ENCODE assay signal across 16 cellular contexts in the genomic region with DNA sequence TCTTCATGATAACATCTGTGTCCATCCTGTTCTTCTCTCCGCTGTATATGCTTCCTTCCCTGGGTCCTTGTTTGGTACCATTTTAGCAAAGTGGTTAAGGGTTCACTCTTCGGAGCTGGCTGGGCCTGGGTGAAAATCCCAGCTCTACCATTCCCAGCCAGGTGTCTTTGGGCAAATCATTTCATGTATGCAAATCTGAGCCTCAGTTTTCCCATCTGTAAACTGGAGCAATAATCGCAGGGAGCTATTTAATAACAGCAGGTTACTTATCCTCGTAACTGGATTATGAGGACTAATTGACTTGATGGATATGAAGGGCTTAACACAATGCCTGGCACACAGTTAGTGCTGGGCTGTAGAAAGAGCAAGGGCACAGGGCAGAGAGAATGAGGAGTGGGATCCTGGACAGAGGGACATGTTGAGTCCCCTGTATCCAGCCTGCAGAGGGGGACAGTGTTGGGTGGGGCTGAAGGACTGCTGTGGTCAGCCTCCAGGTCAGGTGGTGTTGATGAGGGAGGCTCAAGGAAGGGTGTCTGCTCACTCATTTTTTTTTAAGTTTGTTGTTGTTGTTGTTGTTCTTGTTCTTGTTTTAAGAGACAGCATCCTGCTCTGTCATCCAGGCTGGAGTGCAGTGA. TPM values are rescaled to one million over a fixed set of nuclear protein-coding genes. Genes with fewer than 3 reads are reported as not detected.
A peak's percentile ranks its signal among the peaks of the same experiment; 100 is the strongest.
DNase-seq lines count a peak whose midpoint lies in the region; ATAC-seq and TF ChIP-seq lines count a peak whose summit lies in the region.
"Had no signal": no experiment of that assay in that cellular context is flagged by ENCODE, and none has a peak within 500 bp of the region (broad histone marks: within the 10 kb centered on the region; RNA-seq: fewer than 3 reads in every experiment).

No MANE protein-coding gene starts in this region.

- TF ChIP-seq CTCF in DOHH2 (IDR thresholded peaks at IDR 0.05; ENCODE audit: low read depth, low read length, poor library complexity, severe bottlenecking) (no peak), BE2C (IDR thresholded peaks at IDR 0.05; ENCODE audit: low read depth, low read length) (no peak)

- peak overlapping the region; percentile 62 to 90 (median 82) for H3K4me2 ChIP-seq in BLaER1 treated with 17β-estradiol and CSF1 and Interleukin-3, amounts not matched to agents 10 nM and 100 nM
- H3K4me2 ChIP-seq in DOHH2 (ENCODE audit: low read length) = peak overlapping the region; percentile 59

- H3K9me3 Mint-ChIP-seq in activated T-helper 2 cell treated with anti-CD3 and anti-CD28 coated beads, Interferon-gamma antibody, Interleukin-2, Interleukin-4, amounts not matched to agents 10 μg/mL and 5 μg/mL and 100 μg/mL, durations not matched to agents 14 hours and 24 hours and 36 hours = no peaks in the 10 kb centered on the region
- H3K9me3 Mint-ChIP-seq in naive B cell = no peaks in the 10 kb centered on the region
- H3K9me3 Mint-ChIP-seq: endodermal cell, HFFc6, mesothelial cell of epicardium had no signal

- H3K27ac Mint-ChIP-seq in activated T-helper 2 cell treated with anti-CD3 and anti-CD28 coated beads, Interferon-gamma antibody, Interleukin-2, Interleukin-4, amounts not matched to agents 10 μg/mL and 5 μg/mL and 100 μg/mL, durations not matched to agents 14 hours and 24 hours and 36 hours = peak overlapping the region; percentile 67
- peak overlapping the region; percentile 88 to 100 (median 96) for H3K27ac Mint-ChIP-seq in naive B cell
- H3K27ac Mint-ChIP-seq: endodermal cell, HFFc6, mesothelial cell of epicardium had no signal

- no peaks in the 10 kb centered on the region for H3K9me3 ChIP-seq in BLaER1 treated with 17β-estradiol and CSF1 and Interleukin-3, amounts not matched to agents 10 nM and 100 nM (replicated peaks in 1 of 11)
- H3K9me3 ChIP-seq in DOHH2 (ENCODE audit: control insufficient read depth, insufficient read depth, low read length) (no peaks in the 10 kb centered on the region), SJCRH30 (replicated peaks) (no peaks in the 10 kb centered on the region), BE2C (no peaks in the 10 kb centered on the region)
- H3K9me3 ChIP-seq: MG63, SJSA1 had no signal

- H3K9me2 ChIP-seq in DOHH2 (replicated peaks; ENCODE audit: control insufficient read depth, low read length) = no peaks in the 10 kb centered on the region

- intact Hi-C loops in activated T-helper 2 cell treated with anti-CD3 and anti-CD28 coated beads, Interferon-gamma antibody, Interleukin-2, Interleukin-4, amounts not matched to agents 10 μg/mL and 5 μg/mL and 100 μg/mL, durations not matched to agents 14 hours and 24 hours and 36 hours (cut with micrococcal nuclease) = no loop called here

- no peaks in the 10 kb centered on the region for H3K36me3 ChIP-seq in BLaER1 treated with 17β-estradiol and CSF1 and Interleukin-3, amounts not matched to agents 10 nM and 100 nM
- H3K36me3 ChIP-seq in DOHH2 (ENCODE audit: control insufficient read depth, low read length) (peaks cover 45% of the 10 kb centered on the region), SJCRH30 (no peaks in the 10 kb centered on the region), BE2C (no peaks in the 10 kb centered on the region)
- H3K36me3 ChIP-seq: MG63, SJSA1 had no signal

- no peak for ATAC-seq in naive B cell (ENCODE audit: low read depth in 2 of 2)
- ATAC-seq: right cardiac atrium had no signal

- H3K79me2 ChIP-seq in DOHH2 (ENCODE audit: control insufficient read depth, low read length) = peaks cover 91% of the 10 kb centered on the region

- no peak for DNase-seq in activated T-helper 2 cell treated with anti-CD3 and anti-CD28 coated beads, Interferon-gamma antibody, Interleukin-2, Interleukin-4, amounts not matched to agents 10 μg/mL and 5 μg/mL and 100 μg/mL, durations not matched to agents 14 hours and 24 hours and 36 hours (ENCODE audit: low spot score)
- DNase-seq in naive B cell = no peak
- DNase-seq in 8988T = no peak
- no peak for DNase-seq in SJCRH30
- DNase-seq in BE2C = no peak
- DNase-seq: activated CD8-positive, alpha-beta memory T cell treated with anti-CD3 and anti-CD28 coated beads, Interleukin-2, amount 50 U/mL, for 48 hours; endodermal cell; HFFc6; MG63; NCI-H187 treated with DMSO at 0.1 percent for 48 hours; right cardiac atrium had no signal

- H3K9ac ChIP-seq in BLaER1 treated with 17β-estradiol and CSF1 and Interleukin-3, amounts not matched to agents 10 nM and 100 nM = no peak overlapping the region

- no peak overlapping the region for H3K4me3 Mint-ChIP-seq in activated T-helper 2 cell treated with anti-CD3 and anti-CD28 coated beads, Interferon-gamma antibody, Interleukin-2, Interleukin-4, amounts not matched to agents 10 μg/mL and 5 μg/mL and 100 μg/mL, durations not matched to agents 14 hours and 24 hours and 36 hours (ENCODE audit: low read depth)
- peak overlapping the region; percentile 24 to 88 (median 80) for H3K4me3 Mint-ChIP-seq in naive B cell
- H3K4me3 Mint-ChIP-seq: endodermal cell, HFFc6, mesothelial cell of epicardium had no signal

- peaks cover 11 to 73% (median 63%) of the 10 kb centered on the region in 10 experiments for H3K4me1 ChIP-seq in BLaER1 treated with 17β-estradiol and CSF1 and Interleukin-3, amounts not matched to agents 10 nM and 100 nM
- H3K4me1 ChIP-seq in DOHH2 (ENCODE audit: control insufficient read depth, low read length) (peaks cover 93% of the 10 kb centered on the region), SJCRH30 (peaks cover 28% of the 10 kb centered on the region), BE2C (peaks cover 66% of the 10 kb centered on the region)
- H3K4me1 ChIP-seq: SJSA1 had no signal

- peaks cover 54% of the 10 kb centered on the region for H3K36me3 Mint-ChIP-seq in activated T-helper 2 cell treated with anti-CD3 and anti-CD28 coated beads, Interferon-gamma antibody, Interleukin-2, Interleukin-4, amounts not matched to agents 10 μg/mL and 5 μg/mL and 100 μg/mL, durations not matched to agents 14 hours and 24 hours and 36 hours (ENCODE audit: low read depth)
- no peaks in the 10 kb centered on the region for H3K36me3 Mint-ChIP-seq in naive B cell
- H3K36me3 Mint-ChIP-seq: mesothelial cell of epicardium had no signal

- H3K4me1 Mint-ChIP-seq in activated T-helper 2 cell treated with anti-CD3 and anti-CD28 coated beads, Interferon-gamma antibody, Interleukin-2, Interleukin-4, amounts not matched to agents 10 μg/mL and 5 μg/mL and 100 μg/mL, durations not matched to agents 14 hours and 24 hours and 36 hours (ENCODE audit: low read depth) = peaks cover 43% of the 10 kb centered on the region
- H3K4me1 Mint-ChIP-seq in naive B cell = peaks cover 78 to 97% (median 92%) of the 10 kb centered on the region in 3 donors
- H3K4me1 Mint-ChIP-seq: endodermal cell, mesothelial cell of epicardium had no signal

- H4K20me1 ChIP-seq in BLaER1 treated with 17β-estradiol and CSF1 and Interleukin-3, amounts not matched to agents 10 nM and 100 nM = peaks cover 0 to 44% (median 12%) of the 10 kb centered on the region in 11 experiments; a peak in 13 of 22 replicates
- H4K20me1 ChIP-seq in DOHH2 (ENCODE audit: control insufficient read depth, insufficient read depth, low read depth, low read length) = no peaks in the 10 kb centered on the region

- peaks cover 20% of the 10 kb centered on the region for H3F3A ChIP-seq in DOHH2 (ENCODE audit: control insufficient read depth, insufficient read depth)

- no peak overlapping the region for H3K27ac ChIP-seq in BLaER1 treated with 17β-estradiol and CSF1 and Interleukin-3, amounts not matched to agents 10 nM and 100 nM
- peak overlapping the region; percentile 98 for H3K27ac ChIP-seq in DOHH2 (ENCODE audit: low read depth, low read length)
- no peak overlapping the region for H3K27ac ChIP-seq in SJCRH30
- H3K27ac ChIP-seq: SJSA1, VCaP had no signal

- no peaks in the 10 kb centered on the region for H3K27me3 ChIP-seq in BLaER1 treated with 17β-estradiol and CSF1 and Interleukin-3, amounts not matched to agents 10 nM and 100 nM
- H3K27me3 ChIP-seq in DOHH2 (ENCODE audit: control insufficient read depth, low read length) = no peaks in the 10 kb centered on the region
- H3K27me3 ChIP-seq in SJCRH30 = no peaks in the 10 kb centered on the region
- H3K27me3 ChIP-seq in BE2C = no peaks in the 10 kb centered on the region

- H3K4me3 ChIP-seq in BLaER1 treated with 17β-estradiol and CSF1 and Interleukin-3, amounts not matched to agents 10 nM and 100 nM = no peak overlapping the region
- peak overlapping the region; percentile 49 for H3K4me3 ChIP-seq in DOHH2 (ENCODE audit: low read length)
- no peak overlapping the region for H3K4me3 ChIP-seq in SJCRH30
- no peak overlapping the region for H3K4me3 ChIP-seq in BE2C (ENCODE audit: low read depth, low read length)
- H3K4me3 ChIP-seq: MG63, SJSA1 had no signal

- H3K27me3 Mint-ChIP-seq in activated T-helper 2 cell treated with anti-CD3 and anti-CD28 coated beads, Interferon-gamma antibody, Interleukin-2, Interleukin-4, amounts not matched to agents 10 μg/mL and 5 μg/mL and 100 μg/mL, durations not matched to agents 14 hours and 24 hours and 36 hours (ENCODE audit: low read depth) = no peaks in the 10 kb centered on the region
- no peaks in the 10 kb centered on the region for H3K27me3 Mint-ChIP-seq in naive B cell

RNA-seq across cellular contexts. Expression of a gene that starts 44.3 kb away (rescaled TPM):
- 15.4 and 15.6 TPM in 2 replicates for total RNA-seq in activated T-helper 2 cell treated with anti-CD3 and anti-CD28 coated beads, Interferon-gamma antibody, Interleukin-2, Interleukin-4, amounts not matched to agents 10 μg/mL and 5 μg/mL and 100 μg/mL, durations not matched to agents 14 hours and 24 hours and 36 hours
- under 1 TPM in 5 of 6 donors, not detected in 1; 0.12 to 0.56 (median 0.26) TPM for polyA plus RNA-seq in naive B cell (ENCODE audit: low read depth in 6 of 6)
- total RNA-seq in SJCRH30 (2014; rRNA removed; shearing (Covaris generic)) = 87.9 and 96.6 TPM in 2 replicates
- polyA plus RNA-seq in BE2C (2012; ENCODE audit: insufficient read depth, insufficient read length, low read depth) = 14.6 TPM
